3 cellular contexts compared by ENCODE assay signal in genomic region chr16:22351017-22351416, GRCh38.
TF ChIP-seq lines count a peak whose summit lies in the region.

No MANE protein-coding gene starts in this region.

TF ChIP-seq in HEK293, 187 proteins besides CTCF, POLR2A, EP300 and RAD21:
- TF ChIP-seq ZNF146 (tag by site-specific recombination; IDR thresholded peaks at IDR 0.05) (peak; percentile 99), ZNF580 (tag by site-specific recombination; IDR thresholded peaks at IDR 0.05) (peak; percentile 70; the same call in 1 of the 2 replicates)
TF ChIP-seq in HEK293: peak in this region for 2; not testable (repeated sequence) for 185.

TF ChIP-seq in K562, 482 proteins besides CTCF, POLR2A, EP300 and RAD21:
- TF ChIP-seq ZNF146 (CRISPR knock-in tag; IDR thresholded peaks at IDR 0.05; ENCODE audit: unreplicated experiment) (peak; percentile 69), BCOR (IDR thresholded peaks at IDR 0.05) (peak; percentile 64)

TF ChIP-seq in HepG2, 621 proteins besides CTCF, POLR2A, EP300 and RAD21:
- TF ChIP-seq RCOR2 (CRISPR knock-in tag; IDR thresholded peaks at IDR 0.05) (0 out of 2 replicates have a peak, but pooled peaks have one; percentile 28), ZMYM3 (CRISPR knock-in tag; IDR thresholded peaks at IDR 0.05) (peak; percentile 61; the same call in 1 of the 2 replicates)
